Comparison of ENCODE assay signal across 2 cellular contexts in the genomic region with DNA sequence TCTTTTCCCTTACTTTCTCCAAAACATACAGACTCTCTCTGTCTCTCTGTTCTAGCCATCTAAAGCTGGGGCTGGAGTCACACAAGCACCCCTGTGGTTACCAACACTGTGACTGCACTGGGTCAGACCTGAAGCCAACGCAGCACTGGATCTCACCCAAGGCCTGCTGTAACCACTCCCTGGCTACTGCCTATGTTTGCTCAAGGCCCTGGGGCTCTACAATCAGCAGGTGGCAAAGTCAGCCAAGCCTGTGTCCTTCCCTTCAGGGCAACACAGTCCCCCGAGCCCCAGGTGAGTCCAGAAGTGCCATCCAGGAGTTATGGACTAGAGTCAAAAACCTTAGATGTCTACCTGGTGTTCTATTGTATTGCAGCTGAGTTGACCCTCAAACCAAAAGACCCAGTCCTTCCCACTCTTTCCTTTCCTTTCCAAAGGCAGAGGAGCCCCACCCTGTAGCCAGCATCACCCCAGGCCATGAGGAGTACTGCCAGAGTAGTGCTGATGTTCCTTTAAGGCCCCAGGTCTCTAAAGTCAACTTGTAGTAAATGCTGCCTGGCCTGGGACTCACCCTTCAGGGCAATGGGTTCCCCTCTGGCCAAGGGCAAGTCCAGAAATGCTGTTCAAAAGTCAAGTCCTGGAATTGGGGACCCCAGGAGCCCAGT.
TF ChIP-seq lines count a peak whose summit lies in the region.

No MANE protein-coding gene starts in this region.

TF ChIP-seq in liver, 16 proteins besides CTCF, POLR2A, EP300 and RAD21:
- TF ChIP-seq SP1 (IDR thresholded peaks at IDR 0.05) (no peak), FOXA2 (IDR thresholded peaks at IDR 0.05) (no peak), RXRA (IDR thresholded peaks at IDR 0.05) (no peak), TAF1 (conservative IDR thresholded peaks at IDR 0.05) (no peak), HNF4A (conservative IDR thresholded peaks at IDR 0.05) (peak in 1 of 2 donors; percentile 15), FOXA1 (IDR thresholded peaks at IDR 0.05) (no peak)
- TF ChIP-seq, protein P1, sequence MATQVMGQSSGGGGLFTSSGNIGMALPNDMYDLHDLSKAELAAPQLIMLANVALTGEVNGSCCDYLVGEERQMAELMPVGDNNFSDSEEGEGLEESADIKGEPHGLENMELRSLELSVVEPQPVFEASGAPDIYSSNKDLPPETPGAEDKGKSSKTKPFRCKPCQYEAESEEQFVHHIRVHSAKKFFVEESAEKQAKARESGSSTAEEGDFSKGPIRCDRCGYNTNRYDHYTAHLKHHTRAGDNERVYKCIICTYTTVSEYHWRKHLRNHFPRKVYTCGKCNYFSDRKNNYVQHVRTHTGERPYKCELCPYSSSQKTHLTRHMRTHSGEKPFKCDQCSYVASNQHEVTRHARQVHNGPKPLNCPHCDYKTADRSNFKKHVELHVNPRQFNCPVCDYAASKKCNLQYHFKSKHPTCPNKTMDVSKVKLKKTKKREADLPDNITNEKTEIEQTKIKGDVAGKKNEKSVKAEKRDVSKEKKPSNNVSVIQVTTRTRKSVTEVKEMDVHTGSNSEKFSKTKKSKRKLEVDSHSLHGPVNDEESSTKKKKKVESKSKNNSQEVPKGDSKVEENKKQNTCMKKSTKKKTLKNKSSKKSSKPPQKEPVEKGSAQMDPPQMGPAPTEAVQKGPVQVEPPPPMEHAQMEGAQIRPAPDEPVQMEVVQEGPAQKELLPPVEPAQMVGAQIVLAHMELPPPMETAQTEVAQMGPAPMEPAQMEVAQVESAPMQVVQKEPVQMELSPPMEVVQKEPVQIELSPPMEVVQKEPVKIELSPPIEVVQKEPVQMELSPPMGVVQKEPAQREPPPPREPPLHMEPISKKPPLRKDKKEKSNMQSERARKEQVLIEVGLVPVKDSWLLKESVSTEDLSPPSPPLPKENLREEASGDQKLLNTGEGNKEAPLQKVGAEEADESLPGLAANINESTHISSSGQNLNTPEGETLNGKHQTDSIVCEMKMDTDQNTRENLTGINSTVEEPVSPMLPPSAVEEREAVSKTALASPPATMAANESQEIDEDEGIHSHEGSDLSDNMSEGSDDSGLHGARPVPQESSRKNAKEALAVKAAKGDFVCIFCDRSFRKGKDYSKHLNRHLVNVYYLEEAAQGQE (IDR thresholded peaks at IDR 0.05), result no peak
TF ChIP-seq in liver: peak in this region for 1.

TF ChIP-seq in HepG2, 621 proteins besides CTCF, POLR2A, EP300 and RAD21:
- TF ChIP-seq ZNF788 (CRISPR knock-in tag; IDR thresholded peaks at IDR 0.05; ENCODE audit: borderline replicate concordance), result no peak
- TF ChIP-seq, protein P2, sequence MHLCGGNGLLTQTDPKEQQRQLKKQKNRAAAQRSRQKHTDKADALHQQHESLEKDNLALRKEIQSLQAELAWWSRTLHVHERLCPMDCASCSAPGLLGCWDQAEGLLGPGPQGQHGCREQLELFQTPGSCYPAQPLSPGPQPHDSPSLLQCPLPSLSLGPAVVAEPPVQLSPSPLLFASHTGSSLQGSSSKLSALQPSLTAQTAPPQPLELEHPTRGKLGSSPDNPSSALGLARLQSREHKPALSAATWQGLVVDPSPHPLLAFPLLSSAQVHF (CRISPR knock-in tag; IDR thresholded peaks at IDR 0.05), result no peak
- TF ChIP-seq, protein P3, sequence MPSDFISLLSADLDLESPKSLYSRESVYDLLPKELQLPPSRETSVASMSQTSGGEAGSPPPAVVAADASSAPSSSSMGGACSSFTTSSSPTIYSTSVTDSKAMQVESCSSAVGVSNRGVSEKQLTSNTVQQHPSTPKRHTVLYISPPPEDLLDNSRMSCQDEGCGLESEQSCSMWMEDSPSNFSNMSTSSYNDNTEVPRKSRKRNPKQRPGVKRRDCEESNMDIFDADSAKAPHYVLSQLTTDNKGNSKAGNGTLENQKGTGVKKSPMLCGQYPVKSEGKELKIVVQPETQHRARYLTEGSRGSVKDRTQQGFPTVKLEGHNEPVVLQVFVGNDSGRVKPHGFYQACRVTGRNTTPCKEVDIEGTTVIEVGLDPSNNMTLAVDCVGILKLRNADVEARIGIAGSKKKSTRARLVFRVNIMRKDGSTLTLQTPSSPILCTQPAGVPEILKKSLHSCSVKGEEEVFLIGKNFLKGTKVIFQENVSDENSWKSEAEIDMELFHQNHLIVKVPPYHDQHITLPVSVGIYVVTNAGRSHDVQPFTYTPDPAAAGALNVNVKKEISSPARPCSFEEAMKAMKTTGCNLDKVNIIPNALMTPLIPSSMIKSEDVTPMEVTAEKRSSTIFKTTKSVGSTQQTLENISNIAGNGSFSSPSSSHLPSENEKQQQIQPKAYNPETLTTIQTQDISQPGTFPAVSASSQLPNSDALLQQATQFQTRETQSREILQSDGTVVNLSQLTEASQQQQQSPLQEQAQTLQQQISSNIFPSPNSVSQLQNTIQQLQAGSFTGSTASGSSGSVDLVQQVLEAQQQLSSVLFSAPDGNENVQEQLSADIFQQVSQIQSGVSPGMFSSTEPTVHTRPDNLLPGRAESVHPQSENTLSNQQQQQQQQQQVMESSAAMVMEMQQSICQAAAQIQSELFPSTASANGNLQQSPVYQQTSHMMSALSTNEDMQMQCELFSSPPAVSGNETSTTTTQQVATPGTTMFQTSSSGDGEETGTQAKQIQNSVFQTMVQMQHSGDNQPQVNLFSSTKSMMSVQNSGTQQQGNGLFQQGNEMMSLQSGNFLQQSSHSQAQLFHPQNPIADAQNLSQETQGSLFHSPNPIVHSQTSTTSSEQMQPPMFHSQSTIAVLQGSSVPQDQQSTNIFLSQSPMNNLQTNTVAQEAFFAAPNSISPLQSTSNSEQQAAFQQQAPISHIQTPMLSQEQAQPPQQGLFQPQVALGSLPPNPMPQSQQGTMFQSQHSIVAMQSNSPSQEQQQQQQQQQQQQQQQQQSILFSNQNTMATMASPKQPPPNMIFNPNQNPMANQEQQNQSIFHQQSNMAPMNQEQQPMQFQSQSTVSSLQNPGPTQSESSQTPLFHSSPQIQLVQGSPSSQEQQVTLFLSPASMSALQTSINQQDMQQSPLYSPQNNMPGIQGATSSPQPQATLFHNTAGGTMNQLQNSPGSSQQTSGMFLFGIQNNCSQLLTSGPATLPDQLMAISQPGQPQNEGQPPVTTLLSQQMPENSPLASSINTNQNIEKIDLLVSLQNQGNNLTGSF (CRISPR knock-in tag; IDR thresholded peaks at IDR 0.05), result no peak
- no peak for TF ChIP-seq ZKSCAN8 (CRISPR knock-in tag; IDR thresholded peaks at IDR 0.05; ENCODE audit: borderline replicate concordance)
- TF ChIP-seq ZNF296 (CRISPR knock-in tag; conservative IDR thresholded peaks at IDR 0.05), result no peak
- TF ChIP-seq, protein P4, sequence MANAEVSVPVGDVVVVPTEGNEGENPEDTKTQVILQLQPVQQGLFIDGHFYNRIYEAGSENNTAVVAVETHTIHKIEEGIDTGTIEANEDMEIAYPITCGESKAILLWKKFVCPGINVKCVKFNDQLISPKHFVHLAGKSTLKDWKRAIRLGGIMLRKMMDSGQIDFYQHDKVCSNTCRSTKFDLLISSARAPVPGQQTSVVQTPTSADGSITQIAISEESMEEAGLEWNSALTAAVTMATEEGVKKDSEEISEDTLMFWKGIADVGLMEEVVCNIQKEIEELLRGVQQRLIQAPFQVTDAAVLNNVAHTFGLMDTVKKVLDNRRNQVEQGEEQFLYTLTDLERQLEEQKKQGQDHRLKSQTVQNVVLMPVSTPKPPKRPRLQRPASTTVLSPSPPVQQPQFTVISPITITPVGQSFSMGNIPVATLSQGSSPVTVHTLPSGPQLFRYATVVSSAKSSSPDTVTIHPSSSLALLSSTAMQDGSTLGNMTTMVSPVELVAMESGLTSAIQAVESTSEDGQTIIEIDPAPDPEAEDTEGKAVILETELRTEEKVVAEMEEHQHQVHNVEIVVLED (CRISPR knock-in tag; IDR thresholded peaks at IDR 0.05; ENCODE audit: borderline replicate concordance), result no peak
- no peak for TF ChIP-seq KAT2B (IDR thresholded peaks at IDR 0.05; ENCODE audit: borderline replicate concordance, low read depth, low read length)
- TF ChIP-seq, protein P5, sequence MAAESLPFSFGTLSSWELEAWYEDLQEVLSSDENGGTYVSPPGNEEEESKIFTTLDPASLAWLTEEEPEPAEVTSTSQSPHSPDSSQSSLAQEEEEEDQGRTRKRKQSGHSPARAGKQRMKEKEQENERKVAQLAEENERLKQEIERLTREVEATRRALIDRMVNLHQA (CRISPR knock-in tag; IDR thresholded peaks at IDR 0.05), result no peak
- no peak for TF ChIP-seq ZNF180 (CRISPR knock-in tag; IDR thresholded peaks at IDR 0.05; ENCODE audit: borderline replicate concordance, low read depth)
- TF ChIP-seq, protein P6, sequence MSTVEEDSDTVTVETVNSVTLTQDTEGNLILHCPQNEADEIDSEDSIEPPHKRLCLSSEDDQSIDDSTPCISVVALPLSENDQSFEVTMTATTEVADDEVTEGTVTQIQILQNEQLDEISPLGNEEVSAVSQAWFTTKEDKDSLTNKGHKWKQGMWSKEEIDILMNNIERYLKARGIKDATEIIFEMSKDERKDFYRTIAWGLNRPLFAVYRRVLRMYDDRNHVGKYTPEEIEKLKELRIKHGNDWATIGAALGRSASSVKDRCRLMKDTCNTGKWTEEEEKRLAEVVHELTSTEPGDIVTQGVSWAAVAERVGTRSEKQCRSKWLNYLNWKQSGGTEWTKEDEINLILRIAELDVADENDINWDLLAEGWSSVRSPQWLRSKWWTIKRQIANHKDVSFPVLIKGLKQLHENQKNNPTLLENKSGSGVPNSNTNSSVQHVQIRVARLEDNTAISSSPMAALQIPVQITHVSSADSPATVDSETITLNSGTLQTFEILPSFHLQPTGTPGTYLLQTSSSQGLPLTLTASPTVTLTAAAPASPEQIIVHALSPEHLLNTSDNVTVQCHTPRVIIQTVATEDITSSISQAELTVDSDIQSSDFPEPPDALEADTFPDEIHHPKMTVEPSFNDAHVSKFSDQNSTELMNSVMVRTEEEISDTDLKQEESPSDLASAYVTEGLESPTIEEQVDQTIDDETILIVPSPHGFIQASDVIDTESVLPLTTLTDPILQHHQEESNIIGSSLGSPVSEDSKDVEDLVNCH (CRISPR knock-in tag; IDR thresholded peaks at IDR 0.05), result no peak
